In genomic region chr6:30066577-30067459, GRCh38 we compare ENCODE assay signal across 1 cellular context.
TF ChIP-seq lines count a peak whose summit lies in the region.

Gene PPP1R11, plus strand, starts transcription at chr6:30067198. Its CDS starts 213 bp downstream, at chr6:30067411.

TF ChIP-seq in HepG2, 621 proteins besides CTCF, POLR2A, EP300 and RAD21 (continued from another document and continues in another):
- TF ChIP-seq ZBTB44 (CRISPR knock-in tag; IDR thresholded peaks at IDR 0.05) (0 out of 2 replicates have a peak, but pooled peaks have one; percentile 16), MYNN (CRISPR knock-in tag; IDR thresholded peaks at IDR 0.05; ENCODE audit: low read depth) (peak; percentile 40; the same call in 1 of the 2 replicates), ADNP (CRISPR knock-in tag; IDR thresholded peaks at IDR 0.05) (no peak), ZNF768 (CRISPR knock-in tag; IDR thresholded peaks at IDR 0.05) (peak; percentile 66), ZBTB7B (CRISPR knock-in tag; IDR thresholded peaks at IDR 0.05) (peak; percentile 87), TEF (CRISPR knock-in tag; IDR thresholded peaks at IDR 0.05) (no peak), SALL2 (CRISPR knock-in tag; IDR thresholded peaks at IDR 0.05) (peak; percentile 92), ZXDC (CRISPR knock-in tag; IDR thresholded peaks at IDR 0.05) (no peak), TFDP2 (CRISPR knock-in tag; IDR thresholded peaks at IDR 0.05) (peak; percentile 72; the same call in 1 of the 2 replicates), ZC3H4 (CRISPR knock-in tag; IDR thresholded peaks at IDR 0.05; ENCODE audit: borderline replicate concordance) (peak; percentile 26; the same call in 1 of the 2 replicates), NFYB (CRISPR knock-in tag; IDR thresholded peaks at IDR 0.05) (0 out of 2 replicates have a peak, but pooled peaks have one; percentile 52), KLF16 (CRISPR knock-in tag; IDR thresholded peaks at IDR 0.05) (peak in 1 of 2 experiments; percentile 95; a peak in 2 of 4 replicates), TBX3 (IDR thresholded peaks at IDR 0.05; ENCODE audit: borderline replicate concordance) (peak; percentile 85), E2F1 (CRISPR knock-in tag; IDR thresholded peaks at IDR 0.05) (peak; percentile 30; the same call in 1 of the 2 replicates), ZNF274 (CRISPR knock-in tag; IDR thresholded peaks at IDR 0.05) (peak; percentile 75; the same call in 1 of the 2 replicates), AFF4 (CRISPR knock-in tag; IDR thresholded peaks at IDR 0.05) (no peak), HNF4G (IDR thresholded peaks at IDR 0.05; ENCODE audit: borderline replicate concordance, low read depth, low read length) (no peak), HNF4G (CRISPR knock-in tag; IDR thresholded peaks at IDR 0.05; ENCODE audit: borderline replicate concordance, low read depth) (peak; percentile 57; the same call in 1 of the 2 replicates), SP140L (CRISPR knock-in tag; IDR thresholded peaks at IDR 0.05; ENCODE audit: borderline replicate concordance) (no peak), SOX13 (IDR thresholded peaks at IDR 0.05) (no peak), SOX13 (CRISPR knock-in tag; conservative IDR thresholded peaks at IDR 0.05 in 1 of 2, IDR thresholded peaks at IDR 0.05 in 1 of 2) (0 out of 4 replicates have a peak, but pooled peaks of 1 of the 2 experiments have one; percentile 29), HOXA9 (CRISPR knock-in tag; IDR thresholded peaks at IDR 0.05; ENCODE audit: borderline replicate concordance) (no peak; the same call in 1 of the 2 replicates), MAF1 (CRISPR knock-in tag; IDR thresholded peaks at IDR 0.05; ENCODE audit: borderline replicate concordance) (no peak), TCF7 (IDR thresholded peaks at IDR 0.05; ENCODE audit: low read depth) (no peak), HOXA3 (CRISPR knock-in tag; IDR thresholded peaks at IDR 0.05) (peak; percentile 87), MTF1 (CRISPR knock-in tag; IDR thresholded peaks at IDR 0.05) (no peak), ZHX2 (IDR thresholded peaks at IDR 0.05; ENCODE audit: low read depth) (peak; percentile 86), ZHX2 (CRISPR knock-in tag; IDR thresholded peaks at IDR 0.05; ENCODE audit: borderline replicate concordance) (no peak), GTF3A (CRISPR knock-in tag; conservative IDR thresholded peaks at IDR 0.05) (0 out of 2 replicates have a peak, but pooled peaks have one; percentile 40), RNF219 (CRISPR knock-in tag; IDR thresholded peaks at IDR 0.05) (0 out of 2 replicates have a peak, but pooled peaks have one; percentile 45), ZNF205 (CRISPR knock-in tag; IDR thresholded peaks at IDR 0.05) (peak; percentile 58), LRRFIP1 (CRISPR knock-in tag; conservative IDR thresholded peaks at IDR 0.05) (no peak)
